In genomic region chr4:128338634-128339355, GRCh38 we compare ENCODE assay signal across 12 cellular contexts. TPM values are rescaled to one million over a fixed set of nuclear protein-coding genes. Genes with fewer than 3 reads are reported as not detected.
DNase-seq lines count a peak whose midpoint lies in the region; ATAC-seq, FAIRE-seq and TF ChIP-seq lines count a peak whose summit lies in the region.
"Had no signal": no experiment of that assay in that cellular context is flagged by ENCODE, and none has a peak within 500 bp of the region (broad histone marks: within the 10 kb centered on the region; RNA-seq: fewer than 3 reads in every experiment).

No MANE protein-coding gene starts in this region.

- no peaks in the 10 kb centered on the region for H3K9me3 ChIP-seq in lung (ENCODE audit: control insufficient read depth in 2 of 2, insufficient read depth in 1 of 2, low read length in 1 of 2)

- H3K4me1 ChIP-seq in lung (ENCODE audit: control insufficient read depth in 2 of 2, insufficient read depth in 2 of 2, low read length in 2 of 2) = peaks cover 0 to 3% of the 10 kb centered on the region in 2 donors

- 90 to 94% methylated on average over 4 of the region's 4 CpGs for WGBS in lung, 2 donors

- H3K27me3 ChIP-seq in lung (ENCODE audit: control insufficient read depth, insufficient read depth) = no peaks in the 10 kb centered on the region

- H3K36me3 ChIP-seq in lung (ENCODE audit: control insufficient read depth in 2 of 2, insufficient read depth in 2 of 2, low read length in 2 of 2) = no peaks in the 10 kb centered on the region

- H3K4me3 ChIP-seq in AG10803 (ENCODE audit: low read length) (no peak overlapping the region), cardiac fibroblast (replicated peaks in 1 of 2; ENCODE audit: low read depth in 2 of 2, low read length in 2 of 2) (no peak overlapping the region), lung (no peak overlapping the region)

- ATAC-seq in lung (ENCODE audit: insufficient read depth, low FRiP score) (peak; percentile 27), GM21515 (IDR thresholded peaks at IDR 0.05; ENCODE audit: unreplicated experiment) (no peak)
- ATAC-seq in stimulated activated naive CD8-positive, alpha-beta T cell treated with anti-CD3 and anti-CD28 coated beads, Interleukin-15, Interleukin-2, amounts not matched to agents 100 U/mL and 50 U/mL, for 24 hours = no peak
- ATAC-seq: left ventricle myocardium superior had no signal

- no peak for TF ChIP-seq CTCF in AG10803 (conservative IDR thresholded peaks at IDR 0.05; ENCODE audit: low read length)
- TF ChIP-seq CTCF in cardiac fibroblast (IDR thresholded peaks at IDR 0.05; ENCODE audit: low read depth, low read length) = no peak
- TF ChIP-seq CTCF in lung (IDR thresholded peaks at IDR 0.05; ENCODE audit: control extremely low read depth, extremely low read depth) = no peak

- no peak overlapping the region for H3K27ac ChIP-seq in lung (ENCODE audit: low read depth in 1 of 2, low read length in 1 of 2)

- DNase-seq in AG10803 (ENCODE audit: low read depth) (peak; percentile 98), LoVo (ENCODE audit: low spot score) (peak; percentile 47), cardiac fibroblast (ENCODE audit: low read depth in 2 of 2) (peak; percentile 87), lung (ENCODE audit: low spot score) (no peak), amniotic stem cell (lab: John Stamatoyannopoulos, UW) (no peak), frontal cortex (ENCODE audit: low spot score in 2 of 2) (no peak)
- no peak for DNase-seq in stimulated activated naive CD8-positive, alpha-beta T cell treated with anti-CD3 and anti-CD28 coated beads, Interleukin-15, Interleukin-2, amounts not matched to agents 100 U/mL and 50 U/mL, for 24 hours
- DNase-seq: activated CD4-positive, alpha-beta T cell treated with anti-CD3 and anti-CD28 coated beads for 48 hours; left ventricle myocardium superior; occipital lobe; T-helper 1 cell had no signal

- FAIRE-seq in frontal cortex (lab: Jason Lieb, UNC) = no peak

RNA-seq across cellular contexts. Expression of gene PGRMC2, which starts 51.2 kb away (rescaled TPM):
- total RNA-seq in lung (10 to 100 TPM; 43.9 to 71.6 TPM), frontal cortex (28.1 TPM)
- 10 to 100 TPM; 25.8 to 26.8 TPM for polyA plus RNA-seq in lung

Comparison
In these comparisons a context has a peak if more than half of its experiments do, and no peak if none do; other contexts are left out.
1. DNase-seq: peak in AG10803 (single experiment), LoVo (single experiment) and cardiac fibroblast (2 of 2); none in lung (single experiment), amniotic stem cell (single experiment), frontal cortex (0 of 2) and stimulated activated naive CD8-positive, alpha-beta T cell treated with anti-CD3 and anti-CD28 coated beads, Interleukin-15, Interleukin-2, amounts not matched to agents 100 U/mL and 50 U/mL, for 24 hours (single experiment).